1 cellular context compared by ENCODE assay signal in genomic region chr15:41043276-41043675, GRCh38.
TF ChIP-seq lines count a peak whose summit lies in the region.

No MANE protein-coding gene starts in this region.

TF ChIP-seq in HepG2, 621 proteins besides CTCF, POLR2A, EP300 and RAD21:
- TF ChIP-seq CSRNP1 (CRISPR knock-in tag; IDR thresholded peaks at IDR 0.05) (no peak), SAP130 (CRISPR knock-in tag; IDR thresholded peaks at IDR 0.05; ENCODE audit: low read depth) (no peak), ZBTB39 (CRISPR knock-in tag; IDR thresholded peaks at IDR 0.05) (no peak), NR0B2 (CRISPR knock-in tag; IDR thresholded peaks at IDR 0.05) (no peak), ZSCAN29 (CRISPR knock-in tag; conservative IDR thresholded peaks at IDR 0.05) (no peak), ZNF879 (CRISPR knock-in tag; IDR thresholded peaks at IDR 0.05) (no peak), ZNF749 (CRISPR knock-in tag; IDR thresholded peaks at IDR 0.05; ENCODE audit: borderline replicate concordance) (no peak), SMC3 (IDR thresholded peaks at IDR 0.05; ENCODE audit: low read length) (no peak), KLF9 (CRISPR knock-in tag; IDR thresholded peaks at IDR 0.05; ENCODE audit: low read depth) (no peak), ZNF224 (CRISPR knock-in tag; IDR thresholded peaks at IDR 0.05) (no peak), ZBTB4 (CRISPR knock-in tag; IDR thresholded peaks at IDR 0.05; ENCODE audit: borderline replicate concordance) (no peak), ARID3A (IDR thresholded peaks at IDR 0.05; ENCODE audit: low read depth, low read length) (no peak), XRCC5 (optimal IDR thresholded peaks at IDR 0.05; ENCODE audit: low read length) (no peak)
TF ChIP-seq in HepG2: peak in this region for 0.
